Comparison of ENCODE assay signal across 8 cellular contexts in genomic region chr11:46006418-46007070, GRCh38.
DNase-seq lines count a peak whose midpoint lies in the region; ATAC-seq and TF ChIP-seq lines count a peak whose summit lies in the region.

No MANE protein-coding gene starts in this region.

- CTCF ChIA-PET in GM10248 (lab: Yijun Ruan, JAX) = interaction anchor here (0.6 to 2.9 kb wide), 28 partner anchors 11 to 301 kb away, joined by 3 to 58 read pairs (median 4); no protein-coding TSS in a partner anchor

- intact Hi-C loops in right lobe of liver (cut with DNase I) = no loop called here
- intact Hi-C loops in upper lobe of right lung (cut with DNase I) = no loop called here

- WGBS in right lobe of liver (ENCODE audit: insufficient coverage, low coverage, low lambda C conversion rate, missing lambda C conversion rate) = 40% methylated on average over 5 of the region's 5 CpGs

- peak; percentile 67 for TF ChIP-seq CTCF in GM10248 (IDR thresholded peaks at IDR 0.05; ENCODE audit: control extremely low read depth, extremely low read depth, low read depth, missing control alignments)
- TF ChIP-seq CTCF in Peyer's patch (IDR thresholded peaks at IDR 0.05) = peak; percentile 21 to 84 (median 72)
- peak; percentile 78 to 83 (median 80) for TF ChIP-seq CTCF in right lobe of liver (IDR thresholded peaks at IDR 0.05)
- TF ChIP-seq CTCF in upper lobe of right lung (IDR thresholded peaks at IDR 0.05) = peak; percentile 73

- H3K27ac ChIP-seq in Peyer's patch (no peak overlapping the region), right lobe of liver (no peak overlapping the region), upper lobe of right lung (no peak overlapping the region)

- no peak overlapping the region for H3K4me3 ChIP-seq in Peyer's patch
- H3K4me3 ChIP-seq in right lobe of liver = no peak overlapping the region
- H3K4me3 ChIP-seq in upper lobe of right lung = no peak overlapping the region

- DNase-seq in AG08395 (ENCODE audit: low spot score) (peak; percentile 72), GM10248 (ENCODE audit: extremely low spot score) (peak; percentile 59), LoVo (ENCODE audit: low spot score) (peak; percentile 71), Peyer's patch (peak in 1 of 3 donors; percentile 53), dedifferentiated amniotic fluid mesenchymal stem cell (ENCODE audit: extremely low spot score) (peak; percentile 81), right lobe of liver (no peak), upper lobe of right lung (no peak)

- H3K4me1 ChIP-seq in Peyer's patch (no peaks in the 10 kb centered on the region), right lobe of liver (no peaks in the 10 kb centered on the region), upper lobe of right lung (peaks cover 10% of the 10 kb centered on the region)

- ATAC-seq in right lobe of liver = peak; percentile 93 to 97 (median 96)
- peak; percentile 91 for ATAC-seq in upper lobe of right lung
- ATAC-seq in GM18511 (IDR thresholded peaks at IDR 0.05; ENCODE audit: unreplicated experiment) = no peak

- POLR2A ChIA-PET in GM10248 (lab: Yijun Ruan, JAX) = no interaction called here

- H3K36me3 ChIP-seq in Peyer's patch (no peaks in the 10 kb centered on the region), right lobe of liver (no peaks in the 10 kb centered on the region), upper lobe of right lung (no peaks in the 10 kb centered on the region)

- H3K9me3 ChIP-seq in Peyer's patch = no peaks in the 10 kb centered on the region
- H3K9me3 ChIP-seq in right lobe of liver = no peaks in the 10 kb centered on the region
- no peaks in the 10 kb centered on the region for H3K9me3 ChIP-seq in upper lobe of right lung

- H3K27me3 ChIP-seq in Peyer's patch (no peaks in the 10 kb centered on the region), right lobe of liver (no peaks in the 10 kb centered on the region), upper lobe of right lung (no peaks in the 10 kb centered on the region)

- no peak for TF ChIP-seq POLR2A in Peyer's patch (IDR thresholded peaks at IDR 0.05)
- no peak for TF ChIP-seq POLR2A in right lobe of liver (IDR thresholded peaks at IDR 0.05)

Comparison
In these comparisons a context has a peak if more than half of its experiments do, and no peak if none do; other contexts are left out.
1. DNase-seq: peak in AG08395 (single experiment), GM10248 (single experiment), LoVo (single experiment) and dedifferentiated amniotic fluid mesenchymal stem cell (single experiment); none in right lobe of liver (0 of 3) and upper lobe of right lung (single experiment).
2. Peak in every context shown above with its lines, with median percentiles within 50 percentile points of each other: CTCF ChIP-seq.